11 cellular contexts compared by ENCODE assay signal in the genomic region with DNA sequence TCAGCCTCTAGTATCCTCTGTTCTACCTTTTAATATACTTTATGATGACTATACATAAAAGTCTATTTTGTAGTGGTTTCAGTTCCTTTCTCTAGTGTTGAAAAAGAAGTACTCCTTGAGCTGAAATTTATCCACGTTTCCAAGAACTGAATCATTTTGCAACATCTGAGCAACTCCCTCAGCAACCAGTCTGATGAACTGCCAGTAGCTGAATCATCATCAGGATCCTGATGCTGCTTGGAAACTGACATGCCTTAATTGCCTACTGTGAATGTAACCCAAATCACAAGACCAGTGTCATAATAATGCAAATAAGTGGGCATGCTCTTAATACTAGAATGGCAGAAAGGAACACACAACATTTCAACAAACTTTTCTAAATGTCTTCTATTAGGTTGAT.
A peak's percentile ranks its signal among the peaks of the same experiment; 100 is the strongest.
DNase-seq lines count a peak whose midpoint lies in the region; TF ChIP-seq lines count a peak whose summit lies in the region.
"Had no signal": no experiment of that assay in that cellular context is flagged by ENCODE, and none has a peak within 500 bp of the region (broad histone marks: within the 10 kb centered on the region; RNA-seq: fewer than 3 reads in every experiment).

No MANE protein-coding gene starts in this region.

- TF ChIP-seq CTCF in GM10266 (IDR thresholded peaks at IDR 0.05; ENCODE audit: control insufficient read depth, insufficient read depth, low read depth, missing control alignments) = no peak

- no peak overlapping the region for H3K4me2 ChIP-seq in mesenchymal stem cell (ENCODE audit: low read length, poor library complexity, severe bottlenecking)

- H3K27ac ChIP-seq in mesenchymal stem cell (ENCODE audit: low read length, poor library complexity, severe bottlenecking) = no peak overlapping the region

- no peak overlapping the region for H3K4me3 Mint-ChIP-seq in dendritic cell treated with granulocyte-macrophage colony-stimulating factor and Interleukin-4, amounts not matched to agents 40 ng/mL and 50 ng/mL, for 4 days
- H3K4me3 Mint-ChIP-seq: memory B cell had no signal

- no peak overlapping the region for H2BK120ac ChIP-seq in mesenchymal stem cell (ENCODE audit: low read depth, low read length)

- no peak overlapping the region for H2BK12ac ChIP-seq in mesenchymal stem cell (ENCODE audit: low read length in 2 of 2)

- peak; percentile 56 for DNase-seq in ELR (ENCODE audit: low read depth)
- peak; percentile 42 to 95 for DNase-seq in NOMO-1 (lab: John Stamatoyannopoulos, UW; ENCODE audit: unreplicated experiment in 2 of 2)
- peak; percentile 61 for DNase-seq in mesenchymal stem cell
- DNase-seq in NCI-H526 treated with DMSO at 0.1 percent for 48 hours (lab: John Stamatoyannopoulos, UW) = no peak
- DNase-seq in cortex of kidney (lab: John Stamatoyannopoulos, UW) = no peak
- DNase-seq in GM10266 (ENCODE audit: extremely low spot score) = no peak
- DNase-seq in SW 1271 (lab: John Stamatoyannopoulos, UW) = no peak
- DNase-seq: activated effector memory CD4-positive, alpha-beta T cell treated with anti-CD3 and anti-CD28 coated beads, Interleukin-2, amount 50 U/mL, for 16 hours; NCI-H748 treated with DMSO at 0.1 percent for 48 hours had no signal

- H3K9me3 Mint-ChIP-seq in dendritic cell treated with granulocyte-macrophage colony-stimulating factor and Interleukin-4, amounts not matched to agents 40 ng/mL and 50 ng/mL, for 4 days = peaks cover 43% of the 10 kb centered on the region

- no peak overlapping the region for H4K8ac ChIP-seq in mesenchymal stem cell (ENCODE audit: low read length)

- intact Hi-C loops in dendritic cell treated with granulocyte-macrophage colony-stimulating factor and Interleukin-4, amounts not matched to agents 40 ng/mL and 50 ng/mL, for 4 days (cut with micrococcal nuclease) = no loop called here

- H2BK15ac ChIP-seq in mesenchymal stem cell (ENCODE audit: low read depth, poor library complexity, severe bottlenecking) = no peak overlapping the region

- peaks cover 15% of the 10 kb centered on the region for H3K36me3 Mint-ChIP-seq in dendritic cell treated with granulocyte-macrophage colony-stimulating factor and Interleukin-4, amounts not matched to agents 40 ng/mL and 50 ng/mL, for 4 days (ENCODE audit: low read depth)
- H3K36me3 Mint-ChIP-seq: memory B cell had no signal

- no peak overlapping the region for H2BK5ac ChIP-seq in mesenchymal stem cell (ENCODE audit: low read depth, low read length, poor library complexity, severe bottlenecking)

- H3K79me1 ChIP-seq in mesenchymal stem cell (replicated peaks; ENCODE audit: low read length, poor library complexity, severe bottlenecking) = no peaks in the 10 kb centered on the region

- H2AFZ ChIP-seq in mesenchymal stem cell (ENCODE audit: low read depth, low read length) = no peak overlapping the region

- no peak overlapping the region for H4K91ac ChIP-seq in mesenchymal stem cell (ENCODE audit: low read length)

- no peak overlapping the region for H3K4ac ChIP-seq in mesenchymal stem cell (ENCODE audit: low read depth in 1 of 2, low read length in 2 of 2)

- H3K9ac ChIP-seq in mesenchymal stem cell (ENCODE audit: low read length) = peak overlapping the region; percentile 69

- H3K27me3 Mint-ChIP-seq in dendritic cell treated with granulocyte-macrophage colony-stimulating factor and Interleukin-4, amounts not matched to agents 40 ng/mL and 50 ng/mL, for 4 days = no peaks in the 10 kb centered on the region
- H3K27me3 Mint-ChIP-seq: memory B cell had no signal

- no peaks in the 10 kb centered on the region for H3K4me1 ChIP-seq in mesenchymal stem cell (ENCODE audit: control insufficient read depth, insufficient read depth, low read depth, low read length)

- H3K14ac ChIP-seq in mesenchymal stem cell (ENCODE audit: low read length in 2 of 2) = no peak overlapping the region

- no peaks in the 10 kb centered on the region for H3K27me3 ChIP-seq in mesenchymal stem cell (ENCODE audit: control insufficient read depth in 1 of 2, insufficient read depth in 1 of 2, low read length in 2 of 2)

- 43% methylated on average over 1 of the region's 1 CpG for WGBS in mesenchymal stem cell

- H3K23ac ChIP-seq in mesenchymal stem cell (ENCODE audit: low read length in 2 of 2) = no peak overlapping the region

- no peak overlapping the region for H3K18ac ChIP-seq in mesenchymal stem cell (ENCODE audit: low read depth in 1 of 2, low read length in 2 of 2)

- H3K27ac Mint-ChIP-seq in dendritic cell treated with granulocyte-macrophage colony-stimulating factor and Interleukin-4, amounts not matched to agents 40 ng/mL and 50 ng/mL, for 4 days = peak overlapping the region; percentile 75
- H3K27ac Mint-ChIP-seq: memory B cell had no signal

- no peak overlapping the region for H2AK5ac ChIP-seq in mesenchymal stem cell (ENCODE audit: low read length, severe bottlenecking)

- H3K4me3 ChIP-seq in mesenchymal stem cell (ENCODE audit: insufficient read depth in 1 of 2, low read depth in 1 of 2, low read length in 2 of 2) = no peak overlapping the region

- H3K9me3 ChIP-seq in mesenchymal stem cell (ENCODE audit: control insufficient read depth, low read length) = no peaks in the 10 kb centered on the region

- peaks cover 25% of the 10 kb centered on the region for H3K4me1 Mint-ChIP-seq in dendritic cell treated with granulocyte-macrophage colony-stimulating factor and Interleukin-4, amounts not matched to agents 40 ng/mL and 50 ng/mL, for 4 days (ENCODE audit: low read depth)

- no peaks in the 10 kb centered on the region for H3K36me3 ChIP-seq in mesenchymal stem cell (ENCODE audit: control insufficient read depth in 1 of 2, insufficient read depth in 2 of 2, low read depth in 1 of 2, low read length in 2 of 2)

Comparison
In these comparisons a context has a peak if more than half of its experiments do, and no peak if none do; other contexts are left out.
1. DNase-seq: peak in ELR (single experiment), NOMO-1 (2 of 2) and mesenchymal stem cell (single experiment); none in NCI-H526 treated with DMSO at 0.1 percent for 48 hours (single experiment), cortex of kidney (single experiment), GM10266 (single experiment) and SW 1271 (0 of 2).